In genomic region chr15:70440416-70441138, GRCh38 we compare ENCODE assay signal across 1 cellular context.
TF ChIP-seq lines count a peak whose summit lies in the region.

No MANE protein-coding gene starts in this region.

TF ChIP-seq in K562, 482 proteins besides CTCF, POLR2A, EP300 and RAD21 (continued from another document):
- TF ChIP-seq, protein P1, sequence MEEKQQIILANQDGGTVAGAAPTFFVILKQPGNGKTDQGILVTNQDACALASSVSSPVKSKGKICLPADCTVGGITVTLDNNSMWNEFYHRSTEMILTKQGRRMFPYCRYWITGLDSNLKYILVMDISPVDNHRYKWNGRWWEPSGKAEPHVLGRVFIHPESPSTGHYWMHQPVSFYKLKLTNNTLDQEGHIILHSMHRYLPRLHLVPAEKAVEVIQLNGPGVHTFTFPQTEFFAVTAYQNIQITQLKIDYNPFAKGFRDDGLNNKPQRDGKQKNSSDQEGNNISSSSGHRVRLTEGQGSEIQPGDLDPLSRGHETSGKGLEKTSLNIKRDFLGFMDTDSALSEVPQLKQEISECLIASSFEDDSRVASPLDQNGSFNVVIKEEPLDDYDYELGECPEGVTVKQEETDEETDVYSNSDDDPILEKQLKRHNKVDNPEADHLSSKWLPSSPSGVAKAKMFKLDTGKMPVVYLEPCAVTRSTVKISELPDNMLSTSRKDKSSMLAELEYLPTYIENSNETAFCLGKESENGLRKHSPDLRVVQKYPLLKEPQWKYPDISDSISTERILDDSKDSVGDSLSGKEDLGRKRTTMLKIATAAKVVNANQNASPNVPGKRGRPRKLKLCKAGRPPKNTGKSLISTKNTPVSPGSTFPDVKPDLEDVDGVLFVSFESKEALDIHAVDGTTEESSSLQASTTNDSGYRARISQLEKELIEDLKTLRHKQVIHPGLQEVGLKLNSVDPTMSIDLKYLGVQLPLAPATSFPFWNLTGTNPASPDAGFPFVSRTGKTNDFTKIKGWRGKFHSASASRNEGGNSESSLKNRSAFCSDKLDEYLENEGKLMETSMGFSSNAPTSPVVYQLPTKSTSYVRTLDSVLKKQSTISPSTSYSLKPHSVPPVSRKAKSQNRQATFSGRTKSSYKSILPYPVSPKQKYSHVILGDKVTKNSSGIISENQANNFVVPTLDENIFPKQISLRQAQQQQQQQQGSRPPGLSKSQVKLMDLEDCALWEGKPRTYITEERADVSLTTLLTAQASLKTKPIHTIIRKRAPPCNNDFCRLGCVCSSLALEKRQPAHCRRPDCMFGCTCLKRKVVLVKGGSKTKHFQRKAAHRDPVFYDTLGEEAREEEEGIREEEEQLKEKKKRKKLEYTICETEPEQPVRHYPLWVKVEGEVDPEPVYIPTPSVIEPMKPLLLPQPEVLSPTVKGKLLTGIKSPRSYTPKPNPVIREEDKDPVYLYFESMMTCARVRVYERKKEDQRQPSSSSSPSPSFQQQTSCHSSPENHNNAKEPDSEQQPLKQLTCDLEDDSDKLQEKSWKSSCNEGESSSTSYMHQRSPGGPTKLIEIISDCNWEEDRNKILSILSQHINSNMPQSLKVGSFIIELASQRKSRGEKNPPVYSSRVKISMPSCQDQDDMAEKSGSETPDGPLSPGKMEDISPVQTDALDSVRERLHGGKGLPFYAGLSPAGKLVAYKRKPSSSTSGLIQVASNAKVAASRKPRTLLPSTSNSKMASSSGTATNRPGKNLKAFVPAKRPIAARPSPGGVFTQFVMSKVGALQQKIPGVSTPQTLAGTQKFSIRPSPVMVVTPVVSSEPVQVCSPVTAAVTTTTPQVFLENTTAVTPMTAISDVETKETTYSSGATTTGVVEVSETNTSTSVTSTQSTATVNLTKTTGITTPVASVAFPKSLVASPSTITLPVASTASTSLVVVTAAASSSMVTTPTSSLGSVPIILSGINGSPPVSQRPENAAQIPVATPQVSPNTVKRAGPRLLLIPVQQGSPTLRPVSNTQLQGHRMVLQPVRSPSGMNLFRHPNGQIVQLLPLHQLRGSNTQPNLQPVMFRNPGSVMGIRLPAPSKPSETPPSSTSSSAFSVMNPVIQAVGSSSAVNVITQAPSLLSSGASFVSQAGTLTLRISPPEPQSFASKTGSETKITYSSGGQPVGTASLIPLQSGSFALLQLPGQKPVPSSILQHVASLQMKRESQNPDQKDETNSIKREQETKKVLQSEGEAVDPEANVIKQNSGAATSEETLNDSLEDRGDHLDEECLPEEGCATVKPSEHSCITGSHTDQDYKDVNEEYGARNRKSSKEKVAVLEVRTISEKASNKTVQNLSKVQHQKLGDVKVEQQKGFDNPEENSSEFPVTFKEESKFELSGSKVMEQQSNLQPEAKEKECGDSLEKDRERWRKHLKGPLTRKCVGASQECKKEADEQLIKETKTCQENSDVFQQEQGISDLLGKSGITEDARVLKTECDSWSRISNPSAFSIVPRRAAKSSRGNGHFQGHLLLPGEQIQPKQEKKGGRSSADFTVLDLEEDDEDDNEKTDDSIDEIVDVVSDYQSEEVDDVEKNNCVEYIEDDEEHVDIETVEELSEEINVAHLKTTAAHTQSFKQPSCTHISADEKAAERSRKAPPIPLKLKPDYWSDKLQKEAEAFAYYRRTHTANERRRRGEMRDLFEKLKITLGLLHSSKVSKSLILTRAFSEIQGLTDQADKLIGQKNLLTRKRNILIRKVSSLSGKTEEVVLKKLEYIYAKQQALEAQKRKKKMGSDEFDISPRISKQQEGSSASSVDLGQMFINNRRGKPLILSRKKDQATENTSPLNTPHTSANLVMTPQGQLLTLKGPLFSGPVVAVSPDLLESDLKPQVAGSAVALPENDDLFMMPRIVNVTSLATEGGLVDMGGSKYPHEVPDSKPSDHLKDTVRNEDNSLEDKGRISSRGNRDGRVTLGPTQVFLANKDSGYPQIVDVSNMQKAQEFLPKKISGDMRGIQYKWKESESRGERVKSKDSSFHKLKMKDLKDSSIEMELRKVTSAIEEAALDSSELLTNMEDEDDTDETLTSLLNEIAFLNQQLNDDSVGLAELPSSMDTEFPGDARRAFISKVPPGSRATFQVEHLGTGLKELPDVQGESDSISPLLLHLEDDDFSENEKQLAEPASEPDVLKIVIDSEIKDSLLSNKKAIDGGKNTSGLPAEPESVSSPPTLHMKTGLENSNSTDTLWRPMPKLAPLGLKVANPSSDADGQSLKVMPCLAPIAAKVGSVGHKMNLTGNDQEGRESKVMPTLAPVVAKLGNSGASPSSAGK (IDR thresholded peaks at IDR 0.05) = peak; percentile 64; the same call in 1 of the 2 replicates
- no peak for TF ChIP-seq NR4A1 (CRISPR knock-in tag; IDR thresholded peaks at IDR 0.05)
- 0 out of 2 replicates have a peak, but pooled peaks have one; percentile 17 for TF ChIP-seq NR4A1 (tag; IDR thresholded peaks at IDR 0.05)
- no peak for TF ChIP-seq ZNF408 (CRISPR knock-in tag; IDR thresholded peaks at IDR 0.05; ENCODE audit: low read depth)
- no peak for TF ChIP-seq ZSCAN29 (IDR thresholded peaks at IDR 0.05)
- TF ChIP-seq NFE2 (IDR thresholded peaks at IDR 0.05; ENCODE audit: low read depth) = peak; percentile 73
- no peak for TF ChIP-seq HDAC8 (tag; IDR thresholded peaks at IDR 0.05)
- TF ChIP-seq SMAD4 (CRISPR knock-in tag; conservative IDR thresholded peaks at IDR 0.05) = peak; percentile 24; the same call in 1 of the 2 replicates
- TF ChIP-seq L3MBTL2 (IDR thresholded peaks at IDR 0.05) = peak; percentile 54; the same call in 1 of the 2 replicates
- TF ChIP-seq TEAD4 (IDR thresholded peaks at IDR 0.05; ENCODE audit: low read length) = 0 out of 2 replicates have a peak, but pooled peaks have one; percentile 18
- TF ChIP-seq TEAD4 (CRISPR knock-in tag; IDR thresholded peaks at IDR 0.05; ENCODE audit: borderline replicate concordance) = no peak
- TF ChIP-seq UBTF (IDR thresholded peaks at IDR 0.05; ENCODE audit: borderline replicate concordance in 1 of 2, low read depth in 2 of 2, low read length in 2 of 2) = 0 out of 4 replicates have a peak, but pooled peaks of 1 of the 2 experiments have one; percentile 24
- no peak for TF ChIP-seq ZNF232 (CRISPR knock-in tag; IDR thresholded peaks at IDR 0.05)
- peak; percentile 40; the same call in 1 of the 2 replicates for TF ChIP-seq MAFF (IDR thresholded peaks at IDR 0.05; ENCODE audit: low read length)
- TF ChIP-seq ZNF316 (IDR thresholded peaks at IDR 0.05) = peak; percentile 60
- TF ChIP-seq, protein P2, sequence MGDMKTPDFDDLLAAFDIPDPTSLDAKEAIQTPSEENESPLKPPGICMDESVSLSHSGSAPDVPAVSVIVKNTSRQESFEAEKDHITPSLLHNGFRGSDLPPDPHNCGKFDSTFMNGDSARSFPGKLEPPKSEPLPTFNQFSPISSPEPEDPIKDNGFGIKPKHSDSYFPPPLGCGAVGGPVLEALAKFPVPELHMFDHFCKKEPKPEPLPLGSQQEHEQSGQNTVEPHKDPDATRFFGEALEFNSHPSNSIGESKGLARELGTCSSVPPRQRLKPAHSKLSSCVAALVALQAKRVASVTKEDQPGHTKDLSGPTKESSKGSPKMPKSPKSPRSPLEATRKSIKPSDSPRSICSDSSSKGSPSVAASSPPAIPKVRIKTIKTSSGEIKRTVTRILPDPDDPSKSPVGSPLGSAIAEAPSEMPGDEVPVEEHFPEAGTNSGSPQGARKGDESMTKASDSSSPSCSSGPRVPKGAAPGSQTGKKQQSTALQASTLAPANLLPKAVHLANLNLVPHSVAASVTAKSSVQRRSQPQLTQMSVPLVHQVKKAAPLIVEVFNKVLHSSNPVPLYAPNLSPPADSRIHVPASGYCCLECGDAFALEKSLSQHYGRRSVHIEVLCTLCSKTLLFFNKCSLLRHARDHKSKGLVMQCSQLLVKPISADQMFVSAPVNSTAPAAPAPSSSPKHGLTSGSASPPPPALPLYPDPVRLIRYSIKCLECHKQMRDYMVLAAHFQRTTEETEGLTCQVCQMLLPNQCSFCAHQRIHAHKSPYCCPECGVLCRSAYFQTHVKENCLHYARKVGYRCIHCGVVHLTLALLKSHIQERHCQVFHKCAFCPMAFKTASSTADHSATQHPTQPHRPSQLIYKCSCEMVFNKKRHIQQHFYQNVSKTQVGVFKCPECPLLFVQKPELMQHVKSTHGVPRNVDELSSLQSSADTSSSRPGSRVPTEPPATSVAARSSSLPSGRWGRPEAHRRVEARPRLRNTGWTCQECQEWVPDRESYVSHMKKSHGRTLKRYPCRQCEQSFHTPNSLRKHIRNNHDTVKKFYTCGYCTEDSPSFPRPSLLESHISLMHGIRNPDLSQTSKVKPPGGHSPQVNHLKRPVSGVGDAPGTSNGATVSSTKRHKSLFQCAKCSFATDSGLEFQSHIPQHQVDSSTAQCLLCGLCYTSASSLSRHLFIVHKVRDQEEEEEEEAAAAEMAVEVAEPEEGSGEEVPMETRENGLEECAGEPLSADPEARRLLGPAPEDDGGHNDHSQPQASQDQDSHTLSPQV (IDR thresholded peaks at IDR 0.05) = peak; percentile 61; the same call in 1 of the 2 replicates
- TF ChIP-seq ZNF143 (CRISPR knock-in tag; IDR thresholded peaks at IDR 0.05) = no peak
- peak; percentile 59 for TF ChIP-seq MEIS2 (IDR thresholded peaks at IDR 0.05; ENCODE audit: partially characterized antibody)
- TF ChIP-seq MIER1 (IDR thresholded peaks at IDR 0.05; ENCODE audit: low read depth) = no peak
- peak; percentile 12; the same call in 1 of the 2 replicates for TF ChIP-seq CBFA2T3 (IDR thresholded peaks at IDR 0.05)
- no peak for TF ChIP-seq RUNX1 (IDR thresholded peaks at IDR 0.05; ENCODE audit: low read depth)
- peak in 1 of 2 experiments; percentile 38; a peak in 1 of 4 replicates for TF ChIP-seq RCOR1 (IDR thresholded peaks at IDR 0.05; ENCODE audit: borderline replicate concordance in 1 of 2, low read depth in 2 of 2, low read length in 2 of 2)
- TF ChIP-seq CREB3 (tag; conservative IDR thresholded peaks at IDR 0.05; ENCODE audit: low read depth) = peak; percentile 76; the same call in 1 of the 2 replicates
- TF ChIP-seq MAFK (IDR thresholded peaks at IDR 0.05; ENCODE audit: low read length) = 0 out of 2 replicates have a peak, but pooled peaks have one; percentile 20
- 0 out of 2 replicates have a peak, but pooled peaks have one; percentile 23 for TF ChIP-seq PTTG1 (tag; IDR thresholded peaks at IDR 0.05; ENCODE audit: low read depth)
- 0 out of 2 replicates have a peak, but pooled peaks have one; percentile 36 for TF ChIP-seq DMBX1 (CRISPR knock-in tag; IDR thresholded peaks at IDR 0.05; ENCODE audit: borderline replicate concordance)
- peak; percentile 76 for TF ChIP-seq C11orf30 (IDR thresholded peaks at IDR 0.05; ENCODE audit: low read depth)
- no peak for TF ChIP-seq MECOM (CRISPR knock-in tag; IDR thresholded peaks at IDR 0.05)
- peak; percentile 38; the same call in 1 of the 2 replicates for TF ChIP-seq JUND (IDR thresholded peaks at IDR 0.05; ENCODE audit: borderline replicate concordance, low read depth, low read length)
- TF ChIP-seq JUND (tag; IDR thresholded peaks at IDR 0.05; ENCODE audit: borderline replicate concordance, low read depth, low read length) = peak; percentile 50; the same call in 1 of the 3 replicates
- TF ChIP-seq, protein P3, sequence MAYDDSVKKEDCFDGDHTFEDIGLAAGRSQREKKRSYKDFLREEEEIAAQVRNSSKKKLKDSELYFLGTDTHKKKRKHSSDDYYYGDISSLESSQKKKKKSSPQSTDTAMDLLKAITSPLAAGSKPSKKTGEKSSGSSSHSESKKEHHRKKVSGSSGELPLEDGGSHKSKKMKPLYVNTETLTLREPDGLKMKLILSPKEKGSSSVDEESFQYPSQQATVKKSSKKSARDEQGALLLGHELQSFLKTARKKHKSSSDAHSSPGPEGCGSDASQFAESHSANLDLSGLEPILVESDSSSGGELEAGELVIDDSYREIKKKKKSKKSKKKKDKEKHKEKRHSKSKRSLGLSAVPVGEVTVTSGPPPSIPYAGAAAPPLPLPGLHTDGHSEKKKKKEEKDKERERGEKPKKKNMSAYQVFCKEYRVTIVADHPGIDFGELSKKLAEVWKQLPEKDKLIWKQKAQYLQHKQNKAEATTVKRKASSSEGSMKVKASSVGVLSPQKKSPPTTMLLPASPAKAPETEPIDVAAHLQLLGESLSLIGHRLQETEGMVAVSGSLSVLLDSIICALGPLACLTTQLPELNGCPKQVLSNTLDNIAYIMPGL (CRISPR knock-in tag; IDR thresholded peaks at IDR 0.05) = no peak
- TF ChIP-seq DPF2 (IDR thresholded peaks at IDR 0.05) = peak; percentile 21; the same call in 1 of the 2 replicates
- TF ChIP-seq TEAD2 (tag; IDR thresholded peaks at IDR 0.05) = 0 out of 2 replicates have a peak, but pooled peaks have one; percentile 3
- TF ChIP-seq PTRF (tag; IDR thresholded peaks at IDR 0.05) = 0 out of 2 replicates have a peak, but pooled peaks have one; percentile 14
- TF ChIP-seq MAFG (tag; conservative IDR thresholded peaks at IDR 0.05) = peak; percentile 44
- TF ChIP-seq ARID1B (IDR thresholded peaks at IDR 0.05) = peak; percentile 33
- no peak for TF ChIP-seq SMAD2 (IDR thresholded peaks at IDR 0.05; ENCODE audit: low read depth, low read length)
